Comparison of ENCODE assay signal across 9 cellular contexts in the genomic region with DNA sequence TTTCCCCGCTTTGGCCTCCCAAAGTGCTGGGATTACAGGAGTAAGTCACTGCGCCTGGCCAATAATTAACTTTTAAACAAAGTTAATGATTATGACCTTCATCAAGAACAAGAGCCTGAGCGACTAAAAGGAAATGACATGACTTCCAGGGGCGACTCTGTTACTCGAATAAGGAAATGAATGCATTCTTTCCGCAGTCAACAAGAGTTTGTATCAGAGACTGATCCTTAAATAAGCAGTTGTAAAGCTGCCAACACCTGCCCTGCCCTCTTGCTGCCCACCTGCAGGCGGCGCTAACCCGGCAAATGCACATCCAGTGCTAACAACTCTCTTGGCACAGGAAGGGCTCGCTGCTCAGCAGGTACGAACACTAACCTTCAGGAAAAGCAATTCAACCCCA. TPM values are rescaled to one million over a fixed set of nuclear protein-coding genes. Genes with fewer than 3 reads are reported as not detected.
DNase-seq lines count a peak whose midpoint lies in the region; ATAC-seq and TF ChIP-seq lines count a peak whose summit lies in the region.
"Had no signal": no experiment of that assay in that cellular context is flagged by ENCODE, and none has a peak within 500 bp of the region (broad histone marks: within the 10 kb centered on the region; RNA-seq: fewer than 3 reads in every experiment).

No MANE protein-coding gene starts in this region.

- no peak overlapping the region for H3K27ac ChIP-seq in AG04450 (ENCODE audit: low read depth, low read length)
- H3K27ac ChIP-seq in GM23248, result no peak overlapping the region
- H3K27ac ChIP-seq in liver (ENCODE audit: low read depth in 1 of 2, low read length in 2 of 2), result no peak overlapping the region

- no peak for ATAC-seq in HG03342 (IDR thresholded peaks at IDR 0.05; ENCODE audit: unreplicated experiment)
- ATAC-seq in HG03045 (IDR thresholded peaks at IDR 0.05; ENCODE audit: unreplicated experiment), result no peak

- 96 to 97% methylated on average over 11 of the region's 11 CpGs for WGBS in GM23248 (ENCODE audit: low coverage in 1 of 2, low lambda C conversion rate in 2 of 2, missing lambda C conversion rate in 2 of 2), 2 experiments
- WGBS in liver, result 35% methylated on average over 11 of the region's 11 CpGs

- POLR2A ChIA-PET in AG04450 (lab: Yijun Ruan, JAX), result interaction anchor here (0.9 to 1.1 kb wide), 2 partner anchors 9 to 18 kb away, joined by 3 to 4 read pairs; no protein-coding TSS in a partner anchor

- H3K9ac ChIP-seq in GM23248, result no peak overlapping the region
- no peak overlapping the region for H3K9ac ChIP-seq in liver (ENCODE audit: low read depth in 1 of 2, low read length in 2 of 2)

- H3K4me3 ChIP-seq in AG04450 (ENCODE audit: low read depth, low read length) (no peak overlapping the region), GM23248 (no peak overlapping the region), liver (ENCODE audit: low read depth in 1 of 3, low read length in 3 of 3) (no peak overlapping the region)

- no peaks in the 10 kb centered on the region; the same call in 1 of the 2 replicates for H4K20me1 ChIP-seq in GM23248 (ENCODE audit: insufficient read depth)

- H3K27me3 ChIP-seq in AG04450 (ENCODE audit: control insufficient read depth, insufficient read depth, low read length) (no peaks in the 10 kb centered on the region), GM23248 (replicated peaks; ENCODE audit: insufficient read depth) (no peaks in the 10 kb centered on the region), liver (ENCODE audit: control insufficient read depth in 4 of 4, insufficient read depth in 4 of 4, low read length in 3 of 4) (no peaks in the 10 kb centered on the region)

- H2AFZ ChIP-seq in GM23248, result no peak overlapping the region

- peaks cover 22% of the 10 kb centered on the region for H3K4me1 ChIP-seq in GM23248 (ENCODE audit: insufficient read depth)
- H3K4me1 ChIP-seq in liver (ENCODE audit: control insufficient read depth in 4 of 4, insufficient read depth in 4 of 4, low read length in 3 of 4), result peaks cover 8 to 20% (median 12%) of the 10 kb centered on the region in 4 donors

- peaks cover 71% of the 10 kb centered on the region for H3K36me3 ChIP-seq in GM23248 (ENCODE audit: low read depth)
- peaks cover 29 to 76% (median 53%) of the 10 kb centered on the region in 4 donors for H3K36me3 ChIP-seq in liver (ENCODE audit: control insufficient read depth in 4 of 4, insufficient read depth in 3 of 4, low read depth in 1 of 4, low read length in 3 of 4)

- H3K4me2 ChIP-seq in GM23248 (ENCODE audit: unreplicated experiment), result no peak overlapping the region

- H3K9me3 ChIP-seq in AG04450 (ENCODE audit: control insufficient read depth, insufficient read depth, low read length) (no peaks in the 10 kb centered on the region; the same call in 1 of the 2 replicates), GM23248 (ENCODE audit: low read depth) (no peaks in the 10 kb centered on the region), liver (ENCODE audit: control insufficient read depth in 4 of 4, low read length in 3 of 4) (no peaks in the 10 kb centered on the region)

- no peaks in the 10 kb centered on the region for H3K9me2 ChIP-seq in GM23248 (ENCODE audit: insufficient read depth)

- CTCF ChIA-PET in AG04450 (lab: Charles Lee), result no interaction called here

- peaks cover 33% of the 10 kb centered on the region; the same call in 1 of the 2 replicates for H3F3A ChIP-seq in GM23248 (ENCODE audit: insufficient read depth)

- peaks cover 100% of the 10 kb centered on the region for H3K79me2 ChIP-seq in GM23248 (ENCODE audit: insufficient read depth)

- TF ChIP-seq RAD21 in liver (IDR thresholded peaks at IDR 0.05), result peak in 1 of 2 donors; percentile 69

- peak; percentile 37; the same call in 1 of the 2 replicates for TF ChIP-seq CTCF in AG04450 (IDR thresholded peaks at IDR 0.05; ENCODE audit: low read depth, low read length)
- TF ChIP-seq CTCF in liver (IDR thresholded peaks at IDR 0.05; ENCODE audit: low read depth, low read length, missing input control), result peak; percentile 57

- DNase-seq in AG04450 (ENCODE audit: low read depth, low spot score) (no peak), GM23248 (peak; percentile 39), dermis blood vessel endothelial cell (peak; percentile 94), NCI-H2227 (lab: John Stamatoyannopoulos, UW; ENCODE audit: unreplicated experiment) (no peak)
- no peak for DNase-seq in activated T-cell treated with anti-CD3 and anti-CD28 coated beads, Interleukin-2, amount 50 U/mL, for 1 hour
- DNase-seq: mesendoderm had no signal

- in situ Hi-C loops in GM23248 (cut with MboI), result no loop called here

TF ChIP-seq in liver, 16 proteins besides CTCF, POLR2A, EP300 and RAD21:
- no peak for TF ChIP-seq TAF1 (conservative IDR thresholded peaks at IDR 0.05)
- TF ChIP-seq NR2F2 (IDR thresholded peaks at IDR 0.05), result no peak
- TF ChIP-seq YY1 (IDR thresholded peaks at IDR 0.05), result no peak
- TF ChIP-seq ATF3 (IDR thresholded peaks at IDR 0.05), result no peak
- no peak for TF ChIP-seq HNF4G (IDR thresholded peaks at IDR 0.05)
- TF ChIP-seq, protein P1, sequence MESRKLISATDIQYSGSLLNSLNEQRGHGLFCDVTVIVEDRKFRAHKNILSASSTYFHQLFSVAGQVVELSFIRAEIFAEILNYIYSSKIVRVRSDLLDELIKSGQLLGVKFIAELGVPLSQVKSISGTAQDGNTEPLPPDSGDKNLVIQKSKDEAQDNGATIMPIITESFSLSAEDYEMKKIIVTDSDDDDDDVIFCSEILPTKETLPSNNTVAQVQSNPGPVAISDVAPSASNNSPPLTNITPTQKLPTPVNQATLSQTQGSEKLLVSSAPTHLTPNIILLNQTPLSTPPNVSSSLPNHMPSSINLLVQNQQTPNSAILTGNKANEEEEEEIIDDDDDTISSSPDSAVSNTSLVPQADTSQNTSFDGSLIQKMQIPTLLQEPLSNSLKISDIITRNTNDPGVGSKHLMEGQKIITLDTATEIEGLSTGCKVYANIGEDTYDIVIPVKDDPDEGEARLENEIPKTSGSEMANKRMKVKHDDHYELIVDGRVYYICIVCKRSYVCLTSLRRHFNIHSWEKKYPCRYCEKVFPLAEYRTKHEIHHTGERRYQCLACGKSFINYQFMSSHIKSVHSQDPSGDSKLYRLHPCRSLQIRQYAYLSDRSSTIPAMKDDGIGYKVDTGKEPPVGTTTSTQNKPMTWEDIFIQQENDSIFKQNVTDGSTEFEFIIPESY (IDR thresholded peaks at IDR 0.05), result no peak
- TF ChIP-seq HNF4A (conservative IDR thresholded peaks at IDR 0.05), result no peak
- TF ChIP-seq, protein P2, sequence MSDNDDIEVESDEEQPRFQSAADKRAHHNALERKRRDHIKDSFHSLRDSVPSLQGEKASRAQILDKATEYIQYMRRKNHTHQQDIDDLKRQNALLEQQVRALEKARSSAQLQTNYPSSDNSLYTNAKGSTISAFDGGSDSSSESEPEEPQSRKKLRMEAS (IDR thresholded peaks at IDR 0.05), result no peak
- TF ChIP-seq FOXA2 (IDR thresholded peaks at IDR 0.05), result no peak
- TF ChIP-seq SP1 (IDR thresholded peaks at IDR 0.05), result no peak
- TF ChIP-seq JUND (IDR thresholded peaks at IDR 0.05), result no peak
- TF ChIP-seq GABPA (IDR thresholded peaks at IDR 0.05 in 1 of 2, conservative IDR thresholded peaks at IDR 0.05 in 1 of 2), result no peak
- no peak for TF ChIP-seq RXRA (IDR thresholded peaks at IDR 0.05)
- no peak for TF ChIP-seq EGR1 (IDR thresholded peaks at IDR 0.05; ENCODE audit: low read depth in 2 of 2)
- TF ChIP-seq, protein P3, sequence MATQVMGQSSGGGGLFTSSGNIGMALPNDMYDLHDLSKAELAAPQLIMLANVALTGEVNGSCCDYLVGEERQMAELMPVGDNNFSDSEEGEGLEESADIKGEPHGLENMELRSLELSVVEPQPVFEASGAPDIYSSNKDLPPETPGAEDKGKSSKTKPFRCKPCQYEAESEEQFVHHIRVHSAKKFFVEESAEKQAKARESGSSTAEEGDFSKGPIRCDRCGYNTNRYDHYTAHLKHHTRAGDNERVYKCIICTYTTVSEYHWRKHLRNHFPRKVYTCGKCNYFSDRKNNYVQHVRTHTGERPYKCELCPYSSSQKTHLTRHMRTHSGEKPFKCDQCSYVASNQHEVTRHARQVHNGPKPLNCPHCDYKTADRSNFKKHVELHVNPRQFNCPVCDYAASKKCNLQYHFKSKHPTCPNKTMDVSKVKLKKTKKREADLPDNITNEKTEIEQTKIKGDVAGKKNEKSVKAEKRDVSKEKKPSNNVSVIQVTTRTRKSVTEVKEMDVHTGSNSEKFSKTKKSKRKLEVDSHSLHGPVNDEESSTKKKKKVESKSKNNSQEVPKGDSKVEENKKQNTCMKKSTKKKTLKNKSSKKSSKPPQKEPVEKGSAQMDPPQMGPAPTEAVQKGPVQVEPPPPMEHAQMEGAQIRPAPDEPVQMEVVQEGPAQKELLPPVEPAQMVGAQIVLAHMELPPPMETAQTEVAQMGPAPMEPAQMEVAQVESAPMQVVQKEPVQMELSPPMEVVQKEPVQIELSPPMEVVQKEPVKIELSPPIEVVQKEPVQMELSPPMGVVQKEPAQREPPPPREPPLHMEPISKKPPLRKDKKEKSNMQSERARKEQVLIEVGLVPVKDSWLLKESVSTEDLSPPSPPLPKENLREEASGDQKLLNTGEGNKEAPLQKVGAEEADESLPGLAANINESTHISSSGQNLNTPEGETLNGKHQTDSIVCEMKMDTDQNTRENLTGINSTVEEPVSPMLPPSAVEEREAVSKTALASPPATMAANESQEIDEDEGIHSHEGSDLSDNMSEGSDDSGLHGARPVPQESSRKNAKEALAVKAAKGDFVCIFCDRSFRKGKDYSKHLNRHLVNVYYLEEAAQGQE (IDR thresholded peaks at IDR 0.05), result no peak
- TF ChIP-seq FOXA1 (IDR thresholded peaks at IDR 0.05), result no peak

RNA-seq across cellular contexts. Expression of gene WDR1, which starts 27.3 kb away (rescaled TPM):
- 722 and 735 TPM in 2 replicates for polyA plus RNA-seq in AG04450 (2011; rRNA removed)
- 648 and 799 TPM in 2 replicates for polyA minus RNA-seq in AG04450 (2011; rRNA and poly(A)+ RNA removed)
- 471 and 487 TPM in 2 replicates for total RNA-seq in GM23248 (2014; rRNA removed; shearing (Covaris generic))
- 413 and 419 TPM in 2 replicates for polyA plus RNA-seq in GM23248 (2016; fragmentation: Nextera tagmentation; extraction: Ambion mirVana)
- total RNA-seq in dermis blood vessel endothelial cell, result 344 and 584 TPM in 2 replicates
- 10 to 100 TPM; 60.3 to 97.4 TPM for total RNA-seq in liver
- 10 to 100 TPM; 31.1 to 71.1 TPM for polyA plus RNA-seq in liver

Comparison
In these comparisons a context has a peak if more than half of its experiments do, and no peak if none do; other contexts are left out.
1. DNase-seq: peak in GM23248 (single experiment) and dermis blood vessel endothelial cell (single experiment); none in AG04450 (single experiment), activated T-cell treated with anti-CD3 and anti-CD28 coated beads, Interleukin-2, amount 50 U/mL, for 1 hour (single experiment) and NCI-H2227 (single experiment).